ENCODE assay signal across 14 cellular contexts in genomic region chr2:112622528-112622849, GRCh38. TPM values are rescaled to one million over a fixed set of nuclear protein-coding genes. Genes with fewer than 3 reads are reported as not detected.
A peak's percentile ranks its signal among the peaks of the same experiment; 100 is the strongest.
DNase-seq lines count a peak whose midpoint lies in the region; ATAC-seq, FAIRE-seq and TF ChIP-seq lines count a peak whose summit lies in the region.
"Had no signal": no experiment of that assay in that cellular context is flagged by ENCODE, and none has a peak within 500 bp of the region (broad histone marks: within the 10 kb centered on the region; RNA-seq: fewer than 3 reads in every experiment).

No MANE protein-coding gene starts in this region.

- no peaks in the 10 kb centered on the region for H3K9me3 ChIP-seq in AG04450 (ENCODE audit: control insufficient read depth, insufficient read depth, low read length)
- H3K9me3 ChIP-seq in astrocyte (ENCODE audit: insufficient read depth, low read depth, low read length), result no peaks in the 10 kb centered on the region
- H3K9me3 ChIP-seq in upper lobe of right lung, result no peaks in the 10 kb centered on the region

- no peak overlapping the region for H3K4me3 Mint-ChIP-seq in astrocyte (ENCODE audit: unreplicated experiment)
- peak overlapping the region in 3 of 5 donors; percentile 25 to 29 (median 29) for H3K4me3 Mint-ChIP-seq in immature natural killer cell
- H3K4me3 Mint-ChIP-seq: CD8-positive, alpha-beta memory T cell; naive thymus-derived CD8-positive, alpha-beta T cell had no signal

- peaks cover 28% of the 10 kb centered on the region for H3K4me1 Mint-ChIP-seq in astrocyte (ENCODE audit: low read depth, unreplicated experiment)
- peaks cover 56 to 61% of the 10 kb centered on the region in 2 donors for H3K4me1 Mint-ChIP-seq in immature natural killer cell

- POLR2A ChIA-PET in AG04450 (lab: Yijun Ruan, JAX), result interaction anchor here (0.6 to 1.5 kb wide), 3 partner anchors 23 to 86 kb away, joined by 4 to 8 read pairs (median 4); partner anchors contain the start of genes CHCHD5 and SLC20A1

- ATAC-seq in upper lobe of right lung, result no peak
- ATAC-seq: naive thymus-derived CD8-positive, alpha-beta T cell; stimulated activated naive CD8-positive, alpha-beta T cell treated with anti-CD3 and anti-CD28 coated beads, Interleukin-15, Interleukin-2, amounts not matched to agents 100 U/mL and 50 U/mL, for 24 hours had no signal

- H3K79me2 ChIP-seq in astrocyte (ENCODE audit: insufficient read depth, low read length), result no peaks in the 10 kb centered on the region

- no peaks in the 10 kb centered on the region for H3K9me3 Mint-ChIP-seq in astrocyte (ENCODE audit: unreplicated experiment)
- H3K9me3 Mint-ChIP-seq in immature natural killer cell, result no peaks in the 10 kb centered on the region
- H3K9me3 Mint-ChIP-seq: CD8-positive, alpha-beta memory T cell; naive thymus-derived CD8-positive, alpha-beta T cell had no signal

- H3K36me3 ChIP-seq in astrocyte (ENCODE audit: insufficient read depth, low read length) (no peaks in the 10 kb centered on the region), upper lobe of right lung (no peaks in the 10 kb centered on the region)

- no peaks in the 10 kb centered on the region for H4K20me1 ChIP-seq in astrocyte (ENCODE audit: insufficient read depth, low read length)

- no peaks in the 10 kb centered on the region for H3K36me3 Mint-ChIP-seq in astrocyte (ENCODE audit: low read depth, unreplicated experiment)
- peaks cover 0 to 2% (median 0%) of the 10 kb centered on the region in 3 donors for H3K36me3 Mint-ChIP-seq in immature natural killer cell
- H3K36me3 Mint-ChIP-seq: CD8-positive, alpha-beta memory T cell; naive thymus-derived CD8-positive, alpha-beta T cell had no signal

- H3K4me1 ChIP-seq in astrocyte (ENCODE audit: insufficient read depth, low read length) (peaks cover 50% of the 10 kb centered on the region), upper lobe of right lung (peaks cover 23% of the 10 kb centered on the region)

- H3K27ac Mint-ChIP-seq in astrocyte (ENCODE audit: unreplicated experiment) (no peak overlapping the region), immature natural killer cell (peak overlapping the region in 3 of 6 donors; percentile 19 to 40 (median 20))

- intact Hi-C loops in upper lobe of right lung (cut with DNase I), result no loop called here

- CTCF ChIA-PET in AG04450 (lab: Charles Lee), result interaction anchor here (0.7 to 10.7 kb wide), 3 partner anchors 13 to 104 kb away, joined by 3 to 151 read pairs (median 43); no protein-coding TSS in a partner anchor

- H3K4me3 ChIP-seq in AG04450 (ENCODE audit: low read depth, low read length) (no peak overlapping the region), astrocyte (ENCODE audit: insufficient read depth, low read depth, low read length) (peak overlapping the region; percentile 3), upper lobe of right lung (no peak overlapping the region)

- H3K27ac ChIP-seq in AG04450 (ENCODE audit: low read depth, low read length) (peak overlapping the region; percentile 83), astrocyte (ENCODE audit: low read depth, low read length) (peak overlapping the region; percentile 54), upper lobe of right lung (no peak overlapping the region)
- H3K27ac ChIP-seq: VCaP had no signal

- DNase-seq in AG04450 (ENCODE audit: low read depth, low spot score) (peak; percentile 80), HS-5 (ENCODE audit: low read depth) (peak; percentile 92), astrocyte (ENCODE audit: low read depth) (peak; percentile 97), immature natural killer cell (no peak), HuH-7 (ENCODE audit: low spot score) (no peak), upper lobe of right lung (no peak), SK-N-DZ (ENCODE audit: low spot score) (no peak)
- DNase-seq in activated CD4-positive, alpha-beta T cell treated with anti-CD3 and anti-CD28 coated beads for 1 hour, result no peak
- DNase-seq: CD8-positive, alpha-beta memory T cell; stimulated activated naive CD8-positive, alpha-beta T cell treated with anti-CD3 and anti-CD28 coated beads, Interleukin-15, Interleukin-2, amounts not matched to agents 100 U/mL and 50 U/mL, for 24 hours had no signal

- H3K27me3 Mint-ChIP-seq in astrocyte (ENCODE audit: low read depth, unreplicated experiment), result peaks cover 2% of the 10 kb centered on the region
- peaks cover 0 to 6% (median 2%) of the 10 kb centered on the region in 3 donors for H3K27me3 Mint-ChIP-seq in immature natural killer cell (ENCODE audit: low read depth in 3 of 3)
- H3K27me3 Mint-ChIP-seq: CD8-positive, alpha-beta memory T cell; naive thymus-derived CD8-positive, alpha-beta T cell had no signal

- TF ChIP-seq CTCF in AG04450 (IDR thresholded peaks at IDR 0.05; ENCODE audit: low read depth, low read length) (no peak), astrocyte (IDR thresholded peaks at IDR 0.05; ENCODE audit: insufficient read depth, low read depth, low read length) (no peak), upper lobe of right lung (IDR thresholded peaks at IDR 0.05) (no peak)

- H3K27me3 ChIP-seq in AG04450 (ENCODE audit: control insufficient read depth, insufficient read depth, low read length), result no peaks in the 10 kb centered on the region
- no peaks in the 10 kb centered on the region for H3K27me3 ChIP-seq in astrocyte (ENCODE audit: insufficient read depth, low read length)
- H3K27me3 ChIP-seq in upper lobe of right lung, result no peaks in the 10 kb centered on the region

- H3K9ac ChIP-seq in astrocyte (ENCODE audit: low read length), result peak overlapping the region; percentile 23

- no peak for FAIRE-seq in astrocyte (lab: Jason Lieb, UNC)
- FAIRE-seq: colon, GM12891 had no signal

- no peak overlapping the region for H2AFZ ChIP-seq in astrocyte (ENCODE audit: low read depth, low read length)

- H3K4me2 ChIP-seq in astrocyte (ENCODE audit: low read length), result peak overlapping the region; percentile 74

RNA-seq across cellular contexts. Expression of gene SLC20A1, which starts 23.2 kb away (rescaled TPM):
- polyA plus RNA-seq in AG04450 (2011; rRNA removed) (71.8 and 74.8 TPM in 2 replicates), immature natural killer cell (10 to 100 TPM; 34.4 to 77.5 (median 73.1) TPM)
- 64.9 and 67.1 TPM in 2 replicates for polyA minus RNA-seq in AG04450 (2011; rRNA and poly(A)+ RNA removed)
- total RNA-seq in astrocyte (96.7 and 122 TPM in 2 replicates), upper lobe of right lung (59.4 TPM)
- 41.2 and 41.8 TPM in 2 replicates for polyA plus RNA-seq in SK-N-DZ (2014; cell fraction: cytosol; rRNA removed)
- polyA plus RNA-seq in SK-N-DZ (2014; cell fraction: nucleus; rRNA removed), result 80.9 and 121 TPM in 2 replicates

RNA-seq across cellular contexts. Expression of gene CHCHD5, which starts 38.1 kb away (rescaled TPM):
- polyA plus RNA-seq in AG04450 (2011; rRNA removed), result 8.9 and 15.2 TPM in 2 replicates
- 8.3 and 13.9 TPM in 2 replicates for polyA minus RNA-seq in AG04450 (2011; rRNA and poly(A)+ RNA removed)
- 17.9 and 25.3 TPM in 2 replicates for total RNA-seq in astrocyte
- polyA plus RNA-seq in immature natural killer cell, result 100 to 1,000 TPM in 1 of 3 donors, 10 to 100 TPM in 2; 65.1 to 109 (median 81.0) TPM
- total RNA-seq in upper lobe of right lung, result 23.9 TPM
- 30.7 and 35.9 TPM in 2 replicates for polyA plus RNA-seq in SK-N-DZ (2014; cell fraction: cytosol; rRNA removed)
- polyA plus RNA-seq in SK-N-DZ (2014; cell fraction: nucleus; rRNA removed), result 22.6 and 24.1 TPM in 2 replicates

Comparison
In these comparisons a context has a peak if more than half of its experiments do, and no peak if none do; other contexts are left out.
1. DNase-seq: peak in AG04450 (single experiment), HS-5 (single experiment) and astrocyte (single experiment); none in immature natural killer cell (0 of 3), activated CD4-positive, alpha-beta T cell treated with anti-CD3 and anti-CD28 coated beads for 1 hour (single experiment), HuH-7 (single experiment), upper lobe of right lung (single experiment) and SK-N-DZ (single experiment).